Comparison of ENCODE assay signal across 2 cellular contexts in genomic region chr1:164702216-164702615, GRCh38.
TF ChIP-seq lines count a peak whose summit lies in the region.

No MANE protein-coding gene starts in this region.

TF ChIP-seq in IMR-90, 13 proteins besides CTCF, POLR2A, EP300 and RAD21:
- TF ChIP-seq RFX5 (IDR thresholded peaks at IDR 0.05; ENCODE audit: low read depth, low read length) (no peak), NFE2L2 (IDR thresholded peaks at IDR 0.05; ENCODE audit: low read depth, low read length) (peak; percentile 50; the same call in 1 of the 2 replicates)

TF ChIP-seq in H1, 55 proteins besides CTCF, POLR2A, EP300 and RAD21:
- TF ChIP-seq POLR2AphosphoS5 (IDR thresholded peaks at IDR 0.05; ENCODE audit: low read depth, low read length) (peak; percentile 25; the same call in 1 of the 2 replicates), SIX5 (IDR thresholded peaks at IDR 0.05; ENCODE audit: low read depth, low read length) (no peak), SP4 (IDR thresholded peaks at IDR 0.05; ENCODE audit: low read length) (no peak)
